17 cellular contexts compared by ENCODE assay signal in the genomic region with DNA sequence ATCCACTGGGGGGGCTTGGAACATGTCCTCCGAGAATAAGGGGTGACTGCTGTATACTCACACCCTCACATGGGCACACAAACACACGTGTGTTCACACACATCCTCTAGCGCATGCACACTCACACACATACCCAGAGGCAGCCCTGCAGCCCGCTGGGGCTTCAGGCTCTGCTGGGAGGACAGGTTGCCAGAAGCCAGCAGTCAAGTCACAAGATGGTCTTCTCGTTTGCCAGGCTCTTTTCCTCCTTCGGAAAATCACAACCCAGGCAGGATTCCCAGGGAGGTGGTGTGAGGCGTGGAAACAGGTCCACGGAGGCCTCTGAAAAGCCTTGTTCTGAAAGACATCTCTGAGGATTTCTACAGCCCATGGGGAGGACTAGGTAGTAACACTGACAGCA. TPM values are rescaled to one million over a fixed set of nuclear protein-coding genes. Genes with fewer than 3 reads are reported as not detected.
DNase-seq lines count a peak whose midpoint lies in the region; ATAC-seq and TF ChIP-seq lines count a peak whose summit lies in the region.
"Had no signal": no experiment of that assay in that cellular context is flagged by ENCODE, and none has a peak within 500 bp of the region (broad histone marks: within the 10 kb centered on the region; RNA-seq: fewer than 3 reads in every experiment).

No MANE protein-coding gene starts in this region.

- H3K4me3 ChIP-seq in Panc1 (ENCODE audit: low read depth in 2 of 2, low read length in 2 of 2) (no peak overlapping the region), spleen (no peak overlapping the region), left lung (no peak overlapping the region)
- H3K4me3 ChIP-seq: GM12878, GM23248 had no signal

- WGBS in spleen, 5 donors: 83 to 91% (median 85%) methylated on average over 8 of the region's 8 CpGs

- TF ChIP-seq POLR2A in spleen (IDR thresholded peaks at IDR 0.05): no peak

- H3K9me3 ChIP-seq in Panc1 (ENCODE audit: control insufficient read depth, insufficient read depth, low read depth, low read length) (no peaks in the 10 kb centered on the region), spleen (no peaks in the 10 kb centered on the region), left lung (no peaks in the 10 kb centered on the region)

- CTCF ChIA-PET in Panc1 (lab: Charles Lee): no interaction called here

- DNase-seq in G401 (ENCODE audit: low spot score) (peak; percentile 91), Panc1 (ENCODE audit: low read depth, low spot score) (no peak), cerebellum (ENCODE audit: low spot score) (peak; percentile 73), spleen (peak; percentile 29), left lung (no peak), NCI-H2081 treated with DMSO at 0.1 percent for 48 hours (lab: John Stamatoyannopoulos, UW) (no peak), dedifferentiated amniotic fluid mesenchymal stem cell (ENCODE audit: extremely low spot score) (no peak)
- DNase-seq: Calu3; CD4-positive, alpha-beta memory T cell; COR-L47; DMS53; DND-41; GDM1; GM23248; H7; HCEC 1CT had no signal

- in situ Hi-C loops in G401 (cut with HindIII; ENCODE audit: low sequenced_read_pairs) (no loop called here), Panc1 (cut with HindIII; ENCODE audit: low pct_unique_long_range_greater_than_20kb, low sequenced_read_pairs) (no loop called here)

- H3K27me3 ChIP-seq in Panc1 (ENCODE audit: control insufficient read depth, insufficient read depth, low read length): no peaks in the 10 kb centered on the region
- peaks cover 0 to 5% (median 0%) of the 10 kb centered on the region in 7 donors for H3K27me3 ChIP-seq in spleen (replicated peaks in 1 of 7)
- H3K27me3 ChIP-seq in left lung: no peaks in the 10 kb centered on the region

- H3K27ac ChIP-seq in Panc1 (ENCODE audit: low read length): no peak overlapping the region
- H3K27ac ChIP-seq in spleen: no peak overlapping the region
- no peak overlapping the region for H3K27ac ChIP-seq in left lung
- H3K27ac ChIP-seq: GM23248 had no signal

- no peaks in the 10 kb centered on the region for H3K4me1 ChIP-seq in Panc1 (ENCODE audit: control insufficient read depth, insufficient read depth, low read length)
- no peaks in the 10 kb centered on the region for H3K4me1 ChIP-seq in spleen
- no peaks in the 10 kb centered on the region for H3K4me1 ChIP-seq in left lung

- 0 out of 2 replicates have a peak, but pooled peaks have one; percentile 8 for ATAC-seq in Panc1
- no peak for ATAC-seq in left lung
- ATAC-seq: GM12878 had no signal

- no TSS peak for BruUV-seq in Panc1 (replicated peaks; lab: Mats Ljungman, UMichigan)

- POLR2A ChIA-PET in Panc1 (lab: Charles Lee): interaction anchor here (0.6 kb wide), 1 partner anchor 556 kb away, joined by 4 read pairs; no protein-coding TSS in a partner anchor

- H3K36me3 ChIP-seq in Panc1 (ENCODE audit: control insufficient read depth, insufficient read depth, low read length) (no peaks in the 10 kb centered on the region), spleen (no peaks in the 10 kb centered on the region), left lung (no peaks in the 10 kb centered on the region)

- TF ChIP-seq CTCF in Panc1 (IDR thresholded peaks at IDR 0.05): no peak
- TF ChIP-seq CTCF in spleen (IDR thresholded peaks at IDR 0.05 in 8 of 11, conservative IDR thresholded peaks at IDR 0.05 in 3 of 11): no peak
- no peak for TF ChIP-seq CTCF in left lung (IDR thresholded peaks at IDR 0.05)

- intact Hi-C loops in Panc1 (cut with micrococcal nuclease; ENCODE audit: unreplicated experiment) (no loop called here), spleen (cut with DNase I; ENCODE audit: low total_unique reads) (no loop called here), left lung (cut with DNase I) (no loop called here)

RNA-seq across cellular contexts. Expression of gene MEGF11, which starts 26.8 kb away (rescaled TPM):
- 1.9 and 2.4 TPM in 2 replicates for total RNA-seq in G401 (2014; rRNA removed; shearing (Covaris generic))
- total RNA-seq in Panc1 (2021; ENCODE audit: unreplicated experiment) (0.95 TPM), cerebellum (14.0 TPM), spleen (under 1 TPM in 4 of 7 donors, not detected in 3; 0.14 to 0.61 (median 0.39) TPM), left lung (1 to 10 TPM in 1 of 2 donors, not detected in 1; 2.6 TPM)
- 0.96 TPM for polyA plus RNA-seq in Panc1 (2012; ENCODE audit: insufficient read length)
- under 1 TPM in 2 of 3 donors, not detected in 1; 0.02 to 0.03 TPM for polyA plus RNA-seq in spleen
- total RNA-seq: CD4-positive, alpha-beta memory T cell; GM23248 had no signal

Comparison
In these comparisons a context has a peak if more than half of its experiments do, and no peak if none do; other contexts are left out.
1. DNase-seq: peak in G401 (single experiment), cerebellum (single experiment) and spleen (single experiment); none in Panc1 (single experiment), left lung (0 of 2), NCI-H2081 treated with DMSO at 0.1 percent for 48 hours (single experiment) and dedifferentiated amniotic fluid mesenchymal stem cell (single experiment).